In the genomic region with DNA sequence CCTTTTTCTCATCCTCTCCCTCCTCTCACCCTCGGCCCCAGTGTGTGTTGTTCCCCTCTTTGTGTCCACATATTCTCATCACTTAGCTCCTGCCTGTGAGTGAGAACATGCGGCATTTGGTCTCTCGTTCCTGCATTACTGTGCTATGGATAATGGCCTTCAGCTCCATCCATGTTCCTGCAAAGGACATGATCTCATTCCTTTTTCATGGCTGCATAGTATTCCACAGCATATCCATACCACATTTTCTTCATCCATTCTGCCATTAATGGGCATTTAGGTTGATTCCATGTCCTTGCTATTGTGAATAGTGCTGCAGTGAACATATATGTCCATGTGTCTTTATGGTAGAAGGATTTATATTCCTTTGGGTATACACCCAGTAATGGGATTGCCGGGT, we compare ENCODE assay signal across 27 cellular contexts.
"Had no signal": no experiment of that assay in that cellular context is flagged by ENCODE, and none has a peak within 500 bp of the region (broad histone marks: within the 10 kb centered on the region; RNA-seq: fewer than 3 reads in every experiment).

No MANE protein-coding gene starts in this region.

- H3K4me1 ChIP-seq: right atrium auricular region, tibial nerve, uterus had no signal

- H3K27me3 Mint-ChIP-seq: type B pancreatic cell had no signal

- H3K9me3 Mint-ChIP-seq: immature natural killer cell; natural killer cell; stimulated activated effector memory CD8-positive, alpha-beta T cell treated with anti-CD3 and anti-CD28 coated beads, Interleukin-12 subunit alpha, Interleukin-12 subunit beta, amount 100 ng/mL, for 72 hours; type B pancreatic cell had no signal

- H3K27me3 ChIP-seq: left lung, ovary, right atrium auricular region, tibial nerve, uterus had no signal

- FAIRE-seq: islet of Langerhans, kidney had no signal

- H3K36me3 ChIP-seq: left lung, lower lobe of right lung, ovary, right atrium auricular region, tibial nerve, uterus had no signal

- H3K36me3 Mint-ChIP-seq: mesothelial cell of epicardium; natural killer cell; stimulated activated effector memory CD8-positive, alpha-beta T cell treated with anti-CD3 and anti-CD28 coated beads, Interleukin-12 subunit alpha, Interleukin-12 subunit beta, amount 100 ng/mL, for 72 hours; type B pancreatic cell had no signal

- DNase-seq: hypothalamus; immature natural killer cell; kidney; left colon; left lung; lower lobe of right lung; mammary epithelial cell; mesenchymal stem cell; naive B cell; natural killer cell; nephron progenitor cell; ovary; stimulated activated CD4-positive, alpha-beta T cell treated with anti-CD3 and anti-CD28 coated beads, Interleukin-12 subunit alpha, Interleukin-12 subunit beta, amount 100 ng/mL, for 4 hours; stimulated activated CD4-positive, alpha-beta T cell treated with anti-CD3 and anti-CD28 coated beads, Interleukin-15, amount 100 ng/mL, for 24 hours; stimulated activated CD4-positive, alpha-beta T cell treated with anti-CD3 and anti-CD28 coated beads, Interleukin-4, amount 100 ng/mL, for 24 hours; stimulated activated naive CD4-positive, alpha-beta T cell; uterus had no signal

- H3K27ac ChIP-seq: left lung, lower lobe of right lung, ovary, right atrium auricular region, skin epidermis, tibial nerve, uterus had no signal

- H3K4me1 Mint-ChIP-seq: mesothelial cell of epicardium; naive B cell; natural killer cell; nephron progenitor cell; stimulated activated effector memory CD8-positive, alpha-beta T cell treated with anti-CD3 and anti-CD28 coated beads, Interleukin-12 subunit alpha, Interleukin-12 subunit beta, amount 100 ng/mL, for 72 hours had no signal

- H3K4me3 Mint-ChIP-seq: immature natural killer cell; mesothelial cell of epicardium; naive B cell; natural killer cell; nephron progenitor cell; stimulated activated effector memory CD8-positive, alpha-beta T cell treated with anti-CD3 and anti-CD28 coated beads, Interleukin-12 subunit alpha, Interleukin-12 subunit beta, amount 100 ng/mL, for 72 hours; stimulated activated naive CD8-positive, alpha-beta T cell treated with anti-CD3 and anti-CD28 coated beads, Interleukin-15, Interleukin-2, amounts not matched to agents 100 ng/mL and 50 ng/mL, for 24 hours; type B pancreatic cell had no signal

- H3K4me3 ChIP-seq: left lung, lower lobe of right lung, ovary, right atrium auricular region, skin epidermis, tibial nerve, uterus had no signal

- ATAC-seq: left colon; left lung; lower lobe of right lung; natural killer cell; sciatic nerve; stimulated activated effector memory CD8-positive, alpha-beta T cell treated with anti-CD3 and anti-CD28 coated beads, Interleukin-12 subunit alpha, Interleukin-12 subunit beta, amount 100 ng/mL, for 72 hours had no signal

- H3K27ac Mint-ChIP-seq: immature natural killer cell; mesothelial cell of epicardium; natural killer cell; nephron progenitor cell; progenitor cell of endocrine pancreas; stimulated activated effector memory CD8-positive, alpha-beta T cell treated with anti-CD3 and anti-CD28 coated beads, Interleukin-12 subunit alpha, Interleukin-12 subunit beta, amount 100 ng/mL, for 72 hours; stimulated activated naive CD8-positive, alpha-beta T cell treated with anti-CD3 and anti-CD28 coated beads, Interleukin-15, Interleukin-2, amounts not matched to agents 100 ng/mL and 50 ng/mL, for 24 hours; type B pancreatic cell had no signal

- H3K9me3 ChIP-seq: left lung, lower lobe of right lung, ovary, right atrium auricular region, uterus had no signal
